Comparison of ENCODE assay signal across 33 cellular contexts in the genomic region with DNA sequence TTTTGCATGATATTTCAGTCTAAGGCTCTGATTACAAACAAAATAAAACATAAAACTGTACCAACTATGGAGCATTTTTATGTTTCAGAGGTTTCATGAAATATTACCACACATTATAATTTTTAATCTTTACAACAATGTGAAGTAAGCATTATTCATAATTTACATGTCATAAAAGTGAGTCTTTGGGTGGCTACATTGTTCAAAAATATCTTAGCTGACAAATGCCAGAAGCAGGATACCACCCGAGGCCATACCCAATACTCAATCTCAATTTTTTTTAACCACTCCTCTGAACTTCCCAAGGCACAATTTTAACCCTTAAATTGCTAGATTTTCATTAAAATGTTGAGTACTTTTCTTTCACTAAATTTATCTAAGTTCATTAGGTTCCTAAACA.
A peak's percentile ranks its signal among the peaks of the same experiment; 100 is the strongest.
DNase-seq lines count a peak whose midpoint lies in the region; ATAC-seq and TF ChIP-seq lines count a peak whose summit lies in the region.
"Had no signal": no experiment of that assay in that cellular context is flagged by ENCODE, and none has a peak within 500 bp of the region (broad histone marks: within the 10 kb centered on the region; RNA-seq: fewer than 3 reads in every experiment).

No MANE protein-coding gene starts in this region.

- no peaks in the 10 kb centered on the region for H3K4me1 Mint-ChIP-seq in stimulated activated effector memory CD8-positive, alpha-beta T cell treated with anti-CD3 and anti-CD28 coated beads, Interleukin-12 subunit alpha, Interleukin-12 subunit beta, amount 100 ng/mL, for 72 hours
- H3K4me1 Mint-ChIP-seq: B cell; CD14-positive monocyte; CD4-positive, alpha-beta memory T cell; CD4-positive, CD25-positive, alpha-beta regulatory T cell; CD8-positive, alpha-beta memory T cell had no signal

- H3K36me3 ChIP-seq in PC-3 (ENCODE audit: low read depth, low read length) (no peaks in the 10 kb centered on the region), SK-N-MC (ENCODE audit: insufficient read depth, low read length) (no peaks in the 10 kb centered on the region), adipocyte (ENCODE audit: control insufficient read depth, insufficient read depth, low read length, severe bottlenecking) (no peaks in the 10 kb centered on the region), body of pancreas (replicated peaks in 1 of 2; ENCODE audit: insufficient read depth in 1 of 2, low read depth in 2 of 2) (no peaks in the 10 kb centered on the region)
- H3K36me3 ChIP-seq: BE2C; BLaER1; BLaER1 treated with 17β-estradiol and CSF1 and Interleukin-3, amounts not matched to agents 10 nM and 100 nM had no signal

- 0 to 5% methylated on average over 1 of the region's 1 CpG for WGBS in body of pancreas, 2 donors

- H3K27me3 ChIP-seq in PC-3 (ENCODE audit: low read length) = no peaks in the 10 kb centered on the region
- no peaks in the 10 kb centered on the region for H3K27me3 ChIP-seq in adipocyte (replicated peaks; ENCODE audit: control insufficient read depth, insufficient read depth, low read length)
- H3K27me3 ChIP-seq in body of pancreas = no peaks in the 10 kb centered on the region
- H3K27me3 ChIP-seq: BE2C; BLaER1; BLaER1 treated with 17β-estradiol and CSF1 and Interleukin-3, amounts not matched to agents 10 nM and 100 nM had no signal

- H3K9me2 ChIP-seq in PC-3 (replicated peaks; ENCODE audit: low read length) = no peaks in the 10 kb centered on the region

- CTCF ChIA-PET in PC-3 (lab: Charles Lee) = no interaction called here

- POLR2A ChIA-PET in PC-3 (lab: Charles Lee; ENCODE audit: unreplicated experiment) = interaction anchor here (0.5 kb wide), 1 partner anchor 35 kb away, joined by 4 read pairs; no protein-coding TSS in a partner anchor

- intact Hi-C loops in PC-3 (cut with micrococcal nuclease) = no loop called here
- intact Hi-C loops in body of pancreas (cut with DNase I) = no loop called here

- no peaks in the 10 kb centered on the region for H3K36me3 Mint-ChIP-seq in stimulated activated effector memory CD8-positive, alpha-beta T cell treated with anti-CD3 and anti-CD28 coated beads, Interleukin-12 subunit alpha, Interleukin-12 subunit beta, amount 100 ng/mL, for 72 hours
- H3K36me3 Mint-ChIP-seq: CD14-positive monocyte; CD4-positive, alpha-beta memory T cell; CD4-positive, CD25-positive, alpha-beta regulatory T cell; CD8-positive, alpha-beta T cell had no signal

- ATAC-seq in PC-3 = peak; percentile 77
- no peak for ATAC-seq in GM18870 (IDR thresholded peaks at IDR 0.05; ENCODE audit: unreplicated experiment)
- ATAC-seq in stimulated activated effector memory CD8-positive, alpha-beta T cell treated with anti-CD3 and anti-CD28 coated beads, Interleukin-12 subunit alpha, Interleukin-12 subunit beta, amount 100 ng/mL, for 72 hours = no peak
- ATAC-seq in body of pancreas = no peak
- ATAC-seq: A549; CD8-positive, alpha-beta T cell had no signal

- H3K9ac ChIP-seq in PC-3 (ENCODE audit: low read length) (no peak overlapping the region), SK-N-MC (ENCODE audit: insufficient read length) (no peak overlapping the region), adipocyte (ENCODE audit: low read length) (no peak overlapping the region)
- H3K9ac ChIP-seq: BLaER1; BLaER1 treated with 17β-estradiol and CSF1 and Interleukin-3, amounts not matched to agents 10 nM and 100 nM had no signal

- H3K4me1 ChIP-seq in PC-3 (ENCODE audit: insufficient read depth, low read length) (peaks cover 20% of the 10 kb centered on the region), adipocyte (ENCODE audit: control insufficient read depth, insufficient read depth, low read length) (no peaks in the 10 kb centered on the region), body of pancreas (no peaks in the 10 kb centered on the region)
- H3K4me1 ChIP-seq: BE2C; BLaER1; BLaER1 treated with 17β-estradiol and CSF1 and Interleukin-3, amounts not matched to agents 10 nM and 100 nM; Caco-2 had no signal

- BruUV-seq in PC-3 (replicated peaks; lab: Mats Ljungman, UMichigan) = no TSS peak

- no peak overlapping the region for H2AFZ ChIP-seq in PC-3 (ENCODE audit: low read length)

- no peak overlapping the region for H3K4me2 ChIP-seq in PC-3 (ENCODE audit: low read length)
- H3K4me2 ChIP-seq: A549; BLaER1; BLaER1 treated with 17β-estradiol and CSF1 and Interleukin-3, amounts not matched to agents 10 nM and 100 nM had no signal

- no peaks in the 10 kb centered on the region for H3K9me3 ChIP-seq in PC-3 (ENCODE audit: low read length)
- no peaks in the 10 kb centered on the region for H3K9me3 ChIP-seq in SK-N-MC (ENCODE audit: low read depth, low read length)
- peaks cover 9% of the 10 kb centered on the region for H3K9me3 ChIP-seq in adipocyte (ENCODE audit: control insufficient read depth, low read length)
- H3K9me3 ChIP-seq in body of pancreas = no peaks in the 10 kb centered on the region
- H3K9me3 ChIP-seq: BE2C; BLaER1; BLaER1 treated with 17β-estradiol and CSF1 and Interleukin-3, amounts not matched to agents 10 nM and 100 nM; Caco-2 had no signal

- no peaks in the 10 kb centered on the region for H3K79me2 ChIP-seq in PC-3 (ENCODE audit: low read length)

- no peaks in the 10 kb centered on the region for H3F3A ChIP-seq in PC-3 (ENCODE audit: low read length, unreplicated experiment)

- DNase-seq in PC-3 (peak; percentile 58), SK-N-MC (ENCODE audit: low read depth, low spot score) (peak; percentile 16), adipocyte (ENCODE audit: low read depth) (peak; percentile 0), body of pancreas (no peak)
- DNase-seq in stimulated activated effector memory CD8-positive, alpha-beta T cell treated with anti-CD3 and anti-CD28 coated beads, Interleukin-12 subunit alpha, Interleukin-12 subunit beta, amount 100 ng/mL, for 72 hours (ENCODE audit: low spot score in 2 of 2) = no peak
- DNase-seq: 8988T; ACHN; AML-193; BE2C; C1 segment of cervical spinal cord; Caco-2; Calu3; CD4-positive, alpha-beta memory T cell; CD4-positive, alpha-beta T cell; CD4-positive, CD25-positive, alpha-beta regulatory T cell; CD8-positive, alpha-beta memory T cell; CD8-positive, alpha-beta T cell; COR-L47; DMS 273 treated with DMSO at 0.1 percent for 48 hours; DMS153; DMS53; DMS79; DMS79 treated with DMSO at 0.1 percent for 48 hours; DND-41; EL had no signal

- H3K27ac ChIP-seq in PC-3 (ENCODE audit: low read length) (0 out of 2 replicates have a peak overlapping the region, but pooled peaks have one; percentile 8), SK-N-MC (no peak overlapping the region), body of pancreas (no peak overlapping the region)
- H3K27ac ChIP-seq: 22Rv1; BLaER1; BLaER1 treated with 17β-estradiol and CSF1 and Interleukin-3, amounts not matched to agents 10 nM and 100 nM; C4-2B had no signal

- TF ChIP-seq CTCF in PC-3 (conservative IDR thresholded peaks at IDR 0.05; ENCODE audit: low read depth, low read length) (no peak), body of pancreas (IDR thresholded peaks at IDR 0.05) (no peak)

- no peak overlapping the region for H3K27ac Mint-ChIP-seq in stimulated activated effector memory CD8-positive, alpha-beta T cell treated with anti-CD3 and anti-CD28 coated beads, Interleukin-12 subunit alpha, Interleukin-12 subunit beta, amount 100 ng/mL, for 72 hours
- H3K27ac Mint-ChIP-seq: B cell; CD14-positive monocyte; CD4-positive, alpha-beta memory T cell; CD4-positive, alpha-beta T cell; CD8-positive, alpha-beta memory T cell; CD8-positive, alpha-beta T cell had no signal

- no peak overlapping the region for H3K4me3 Mint-ChIP-seq in stimulated activated effector memory CD8-positive, alpha-beta T cell treated with anti-CD3 and anti-CD28 coated beads, Interleukin-12 subunit alpha, Interleukin-12 subunit beta, amount 100 ng/mL, for 72 hours
- H3K4me3 Mint-ChIP-seq: B cell; CD14-positive monocyte; CD4-positive, alpha-beta memory T cell; CD4-positive, alpha-beta T cell; CD4-positive, CD25-positive, alpha-beta regulatory T cell; CD8-positive, alpha-beta memory T cell; CD8-positive, alpha-beta T cell had no signal

- TF ChIP-seq POLR2A in body of pancreas (IDR thresholded peaks at IDR 0.05) = no peak

- H3K9me3 Mint-ChIP-seq in stimulated activated effector memory CD8-positive, alpha-beta T cell treated with anti-CD3 and anti-CD28 coated beads, Interleukin-12 subunit alpha, Interleukin-12 subunit beta, amount 100 ng/mL, for 72 hours = peaks cover 22% of the 10 kb centered on the region

- no peaks in the 10 kb centered on the region for H4K20me1 ChIP-seq in PC-3 (ENCODE audit: low read length)
- H4K20me1 ChIP-seq: BLaER1; BLaER1 treated with 17β-estradiol and CSF1 and Interleukin-3, amounts not matched to agents 10 nM and 100 nM had no signal

- H3K4me3 ChIP-seq in PC-3 (ENCODE audit: low read length) (no peak overlapping the region), SK-N-MC (no peak overlapping the region), adipocyte (ENCODE audit: low read length) (no peak overlapping the region), body of pancreas (no peak overlapping the region)
- H3K4me3 ChIP-seq: A549; BLaER1; BLaER1 treated with 17β-estradiol and CSF1 and Interleukin-3, amounts not matched to agents 10 nM and 100 nM had no signal

Comparison
In these comparisons a context has a peak if more than half of its experiments do, and no peak if none do; other contexts are left out.
1. DNase-seq: peak in PC-3 (single experiment), SK-N-MC (single experiment) and adipocyte (single experiment); none in stimulated activated effector memory CD8-positive, alpha-beta T cell treated with anti-CD3 and anti-CD28 coated beads, Interleukin-12 subunit alpha, Interleukin-12 subunit beta, amount 100 ng/mL, for 72 hours (0 of 2) and body of pancreas (0 of 4).